10 cellular contexts compared by ENCODE assay signal in the genomic region with DNA sequence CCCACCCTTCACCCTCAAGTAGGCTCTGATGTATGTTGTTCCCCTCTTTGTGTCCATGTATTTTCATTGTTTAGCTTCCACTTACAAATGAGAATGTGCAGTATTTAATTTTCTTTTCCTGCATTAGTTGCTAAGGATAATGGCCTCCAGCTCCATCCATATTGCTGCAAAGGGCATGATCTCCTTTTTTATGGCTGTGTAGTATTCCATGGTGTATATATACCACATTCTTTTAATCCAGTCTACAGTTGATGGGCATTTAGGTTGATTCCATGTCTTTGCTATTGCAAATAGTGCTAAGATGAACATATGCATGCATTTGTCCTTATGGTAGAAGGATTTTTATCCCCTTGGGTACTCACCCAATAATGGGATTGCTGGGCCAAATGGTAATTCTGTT. TPM values are rescaled to one million over a fixed set of nuclear protein-coding genes. Genes with fewer than 3 reads are reported as not detected.
"Had no signal": no experiment of that assay in that cellular context is flagged by ENCODE, and none has a peak within 500 bp of the region (broad histone marks: within the 10 kb centered on the region; RNA-seq: fewer than 3 reads in every experiment).

No MANE protein-coding gene starts in this region.

- H3K27ac ChIP-seq: HL-60, KMS-11 had no signal

- DNase-seq: IMR-90, KBM-7, KG1 had no signal

- H3K4me2 ChIP-seq: KMS-11 had no signal

- H3K9ac ChIP-seq: KMS-11 had no signal

- ATAC-seq: HepG2 had no signal

- FAIRE-seq: HepG2, HTR-8/SVneo had no signal

RNA-seq across cellular contexts. Expression of gene COL9A1, which starts 35.9 kb away (rescaled TPM):
- total RNA-seq: HepG2, HT-29, HT1080, IMR-90 had no signal
- polyA plus RNA-seq: IgD-negative memory B cell, IMR-90 had no signal
